Comparison of ENCODE assay signal across 1 cellular context in the genomic region with DNA sequence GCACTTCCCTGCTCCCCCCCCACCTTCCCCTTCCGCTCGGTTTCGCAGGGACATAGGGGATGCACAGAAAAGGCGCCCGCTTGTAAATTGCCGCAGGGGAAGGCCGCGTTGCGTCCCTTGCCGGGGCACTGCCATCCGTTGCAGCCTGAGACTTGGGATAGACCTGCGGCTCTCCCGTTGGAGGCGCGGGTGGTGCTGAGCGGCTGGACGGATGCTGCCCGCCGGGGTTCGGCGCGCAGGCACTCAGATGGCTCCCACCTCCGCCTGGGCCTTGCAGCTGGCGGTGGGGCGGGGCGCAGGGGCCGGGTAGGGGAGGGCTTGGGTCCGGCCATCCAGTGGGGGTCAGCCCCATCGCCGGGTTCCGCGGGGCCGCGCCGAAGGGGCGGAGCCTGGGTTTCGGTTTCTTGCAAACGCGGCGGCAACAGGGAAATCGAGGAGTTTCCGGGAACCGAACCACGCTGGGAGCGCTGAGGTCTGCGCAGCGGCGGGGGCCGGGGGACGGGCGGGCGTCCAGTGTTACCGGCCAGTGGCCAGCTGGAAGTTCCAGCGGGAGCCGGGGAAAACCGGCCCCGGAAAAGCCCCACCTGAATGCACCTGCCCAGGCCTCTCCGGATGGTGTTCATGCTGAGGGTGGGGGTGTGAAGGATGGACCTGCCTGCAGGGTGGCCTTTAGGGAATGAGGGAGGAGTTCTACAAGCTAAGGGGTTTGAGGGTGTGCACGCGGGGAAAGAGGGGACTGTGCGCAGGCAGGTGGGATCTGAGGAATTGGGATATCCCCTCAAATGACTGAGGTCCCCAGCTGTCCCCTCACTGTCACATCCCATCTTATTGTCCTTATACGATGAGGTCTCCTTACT.
A peak's percentile ranks its signal among the peaks of the same experiment; 100 is the strongest.
TF ChIP-seq lines count a peak whose summit lies in the region.

No MANE protein-coding gene starts in this region.

TF ChIP-seq in K562, 482 proteins besides CTCF, POLR2A, EP300 and RAD21 (continues in another document):
- TF ChIP-seq BCL6 (CRISPR knock-in tag; IDR thresholded peaks at IDR 0.05): no peak
- TF ChIP-seq ARID2 (IDR thresholded peaks at IDR 0.05): no peak
- peak; percentile 65; the same call in 1 of the 2 replicates for TF ChIP-seq LCOR (CRISPR knock-in tag; IDR thresholded peaks at IDR 0.05)
- 0 out of 2 replicates have a peak, but pooled peaks have one; percentile 21 for TF ChIP-seq ERF (CRISPR knock-in tag; IDR thresholded peaks at IDR 0.05)
- TF ChIP-seq NCOA2 (IDR thresholded peaks at IDR 0.05; ENCODE audit: partially characterized antibody in 2 of 2): no peak
- peak; percentile 78 for TF ChIP-seq SP1 (CRISPR knock-in tag; IDR thresholded peaks at IDR 0.05)
- TF ChIP-seq, protein P1, sequence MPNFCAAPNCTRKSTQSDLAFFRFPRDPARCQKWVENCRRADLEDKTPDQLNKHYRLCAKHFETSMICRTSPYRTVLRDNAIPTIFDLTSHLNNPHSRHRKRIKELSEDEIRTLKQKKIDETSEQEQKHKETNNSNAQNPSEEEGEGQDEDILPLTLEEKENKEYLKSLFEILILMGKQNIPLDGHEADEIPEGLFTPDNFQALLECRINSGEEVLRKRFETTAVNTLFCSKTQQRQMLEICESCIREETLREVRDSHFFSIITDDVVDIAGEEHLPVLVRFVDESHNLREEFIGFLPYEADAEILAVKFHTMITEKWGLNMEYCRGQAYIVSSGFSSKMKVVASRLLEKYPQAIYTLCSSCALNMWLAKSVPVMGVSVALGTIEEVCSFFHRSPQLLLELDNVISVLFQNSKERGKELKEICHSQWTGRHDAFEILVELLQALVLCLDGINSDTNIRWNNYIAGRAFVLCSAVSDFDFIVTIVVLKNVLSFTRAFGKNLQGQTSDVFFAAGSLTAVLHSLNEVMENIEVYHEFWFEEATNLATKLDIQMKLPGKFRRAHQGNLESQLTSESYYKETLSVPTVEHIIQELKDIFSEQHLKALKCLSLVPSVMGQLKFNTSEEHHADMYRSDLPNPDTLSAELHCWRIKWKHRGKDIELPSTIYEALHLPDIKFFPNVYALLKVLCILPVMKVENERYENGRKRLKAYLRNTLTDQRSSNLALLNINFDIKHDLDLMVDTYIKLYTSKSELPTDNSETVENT (CRISPR knock-in tag; IDR thresholded peaks at IDR 0.05): no peak; the same call in 1 of the 2 replicates
- peak; percentile 10; the same call in 1 of the 2 replicates for TF ChIP-seq RB1 (IDR thresholded peaks at IDR 0.05; ENCODE audit: low read depth)
- 0 out of 4 replicates have a peak, but pooled peaks of 1 of the 2 experiments have one; percentile 79 for TF ChIP-seq MLX (CRISPR knock-in tag; conservative IDR thresholded peaks at IDR 0.05)
- TF ChIP-seq, protein P2, sequence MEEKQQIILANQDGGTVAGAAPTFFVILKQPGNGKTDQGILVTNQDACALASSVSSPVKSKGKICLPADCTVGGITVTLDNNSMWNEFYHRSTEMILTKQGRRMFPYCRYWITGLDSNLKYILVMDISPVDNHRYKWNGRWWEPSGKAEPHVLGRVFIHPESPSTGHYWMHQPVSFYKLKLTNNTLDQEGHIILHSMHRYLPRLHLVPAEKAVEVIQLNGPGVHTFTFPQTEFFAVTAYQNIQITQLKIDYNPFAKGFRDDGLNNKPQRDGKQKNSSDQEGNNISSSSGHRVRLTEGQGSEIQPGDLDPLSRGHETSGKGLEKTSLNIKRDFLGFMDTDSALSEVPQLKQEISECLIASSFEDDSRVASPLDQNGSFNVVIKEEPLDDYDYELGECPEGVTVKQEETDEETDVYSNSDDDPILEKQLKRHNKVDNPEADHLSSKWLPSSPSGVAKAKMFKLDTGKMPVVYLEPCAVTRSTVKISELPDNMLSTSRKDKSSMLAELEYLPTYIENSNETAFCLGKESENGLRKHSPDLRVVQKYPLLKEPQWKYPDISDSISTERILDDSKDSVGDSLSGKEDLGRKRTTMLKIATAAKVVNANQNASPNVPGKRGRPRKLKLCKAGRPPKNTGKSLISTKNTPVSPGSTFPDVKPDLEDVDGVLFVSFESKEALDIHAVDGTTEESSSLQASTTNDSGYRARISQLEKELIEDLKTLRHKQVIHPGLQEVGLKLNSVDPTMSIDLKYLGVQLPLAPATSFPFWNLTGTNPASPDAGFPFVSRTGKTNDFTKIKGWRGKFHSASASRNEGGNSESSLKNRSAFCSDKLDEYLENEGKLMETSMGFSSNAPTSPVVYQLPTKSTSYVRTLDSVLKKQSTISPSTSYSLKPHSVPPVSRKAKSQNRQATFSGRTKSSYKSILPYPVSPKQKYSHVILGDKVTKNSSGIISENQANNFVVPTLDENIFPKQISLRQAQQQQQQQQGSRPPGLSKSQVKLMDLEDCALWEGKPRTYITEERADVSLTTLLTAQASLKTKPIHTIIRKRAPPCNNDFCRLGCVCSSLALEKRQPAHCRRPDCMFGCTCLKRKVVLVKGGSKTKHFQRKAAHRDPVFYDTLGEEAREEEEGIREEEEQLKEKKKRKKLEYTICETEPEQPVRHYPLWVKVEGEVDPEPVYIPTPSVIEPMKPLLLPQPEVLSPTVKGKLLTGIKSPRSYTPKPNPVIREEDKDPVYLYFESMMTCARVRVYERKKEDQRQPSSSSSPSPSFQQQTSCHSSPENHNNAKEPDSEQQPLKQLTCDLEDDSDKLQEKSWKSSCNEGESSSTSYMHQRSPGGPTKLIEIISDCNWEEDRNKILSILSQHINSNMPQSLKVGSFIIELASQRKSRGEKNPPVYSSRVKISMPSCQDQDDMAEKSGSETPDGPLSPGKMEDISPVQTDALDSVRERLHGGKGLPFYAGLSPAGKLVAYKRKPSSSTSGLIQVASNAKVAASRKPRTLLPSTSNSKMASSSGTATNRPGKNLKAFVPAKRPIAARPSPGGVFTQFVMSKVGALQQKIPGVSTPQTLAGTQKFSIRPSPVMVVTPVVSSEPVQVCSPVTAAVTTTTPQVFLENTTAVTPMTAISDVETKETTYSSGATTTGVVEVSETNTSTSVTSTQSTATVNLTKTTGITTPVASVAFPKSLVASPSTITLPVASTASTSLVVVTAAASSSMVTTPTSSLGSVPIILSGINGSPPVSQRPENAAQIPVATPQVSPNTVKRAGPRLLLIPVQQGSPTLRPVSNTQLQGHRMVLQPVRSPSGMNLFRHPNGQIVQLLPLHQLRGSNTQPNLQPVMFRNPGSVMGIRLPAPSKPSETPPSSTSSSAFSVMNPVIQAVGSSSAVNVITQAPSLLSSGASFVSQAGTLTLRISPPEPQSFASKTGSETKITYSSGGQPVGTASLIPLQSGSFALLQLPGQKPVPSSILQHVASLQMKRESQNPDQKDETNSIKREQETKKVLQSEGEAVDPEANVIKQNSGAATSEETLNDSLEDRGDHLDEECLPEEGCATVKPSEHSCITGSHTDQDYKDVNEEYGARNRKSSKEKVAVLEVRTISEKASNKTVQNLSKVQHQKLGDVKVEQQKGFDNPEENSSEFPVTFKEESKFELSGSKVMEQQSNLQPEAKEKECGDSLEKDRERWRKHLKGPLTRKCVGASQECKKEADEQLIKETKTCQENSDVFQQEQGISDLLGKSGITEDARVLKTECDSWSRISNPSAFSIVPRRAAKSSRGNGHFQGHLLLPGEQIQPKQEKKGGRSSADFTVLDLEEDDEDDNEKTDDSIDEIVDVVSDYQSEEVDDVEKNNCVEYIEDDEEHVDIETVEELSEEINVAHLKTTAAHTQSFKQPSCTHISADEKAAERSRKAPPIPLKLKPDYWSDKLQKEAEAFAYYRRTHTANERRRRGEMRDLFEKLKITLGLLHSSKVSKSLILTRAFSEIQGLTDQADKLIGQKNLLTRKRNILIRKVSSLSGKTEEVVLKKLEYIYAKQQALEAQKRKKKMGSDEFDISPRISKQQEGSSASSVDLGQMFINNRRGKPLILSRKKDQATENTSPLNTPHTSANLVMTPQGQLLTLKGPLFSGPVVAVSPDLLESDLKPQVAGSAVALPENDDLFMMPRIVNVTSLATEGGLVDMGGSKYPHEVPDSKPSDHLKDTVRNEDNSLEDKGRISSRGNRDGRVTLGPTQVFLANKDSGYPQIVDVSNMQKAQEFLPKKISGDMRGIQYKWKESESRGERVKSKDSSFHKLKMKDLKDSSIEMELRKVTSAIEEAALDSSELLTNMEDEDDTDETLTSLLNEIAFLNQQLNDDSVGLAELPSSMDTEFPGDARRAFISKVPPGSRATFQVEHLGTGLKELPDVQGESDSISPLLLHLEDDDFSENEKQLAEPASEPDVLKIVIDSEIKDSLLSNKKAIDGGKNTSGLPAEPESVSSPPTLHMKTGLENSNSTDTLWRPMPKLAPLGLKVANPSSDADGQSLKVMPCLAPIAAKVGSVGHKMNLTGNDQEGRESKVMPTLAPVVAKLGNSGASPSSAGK (IDR thresholded peaks at IDR 0.05): peak; percentile 72; the same call in 1 of the 2 replicates
- peak; percentile 77 for TF ChIP-seq HNRNPLL (IDR thresholded peaks at IDR 0.05; ENCODE audit: low read depth, low read length, poor library complexity, severe bottlenecking)
- no peak for TF ChIP-seq HSF4 (CRISPR knock-in tag; IDR thresholded peaks at IDR 0.05; ENCODE audit: borderline replicate concordance)
- TF ChIP-seq ZNF75A (CRISPR knock-in tag; IDR thresholded peaks at IDR 0.05): no peak
- TF ChIP-seq, protein P3, sequence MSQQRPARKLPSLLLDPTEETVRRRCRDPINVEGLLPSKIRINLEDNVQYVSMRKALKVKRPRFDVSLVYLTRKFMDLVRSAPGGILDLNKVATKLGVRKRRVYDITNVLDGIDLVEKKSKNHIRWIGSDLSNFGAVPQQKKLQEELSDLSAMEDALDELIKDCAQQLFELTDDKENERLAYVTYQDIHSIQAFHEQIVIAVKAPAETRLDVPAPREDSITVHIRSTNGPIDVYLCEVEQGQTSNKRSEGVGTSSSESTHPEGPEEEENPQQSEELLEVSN (IDR thresholded peaks at IDR 0.05; ENCODE audit: borderline replicate concordance in 1 of 2, extremely low read depth in 1 of 2, insufficient read depth in 1 of 2, insufficient read length in 1 of 2, low read depth in 1 of 2, low read length in 1 of 2, poor library complexity in 1 of 2, severe bottlenecking in 1 of 2): peak in 1 of 2 experiments; percentile 32
- peak; percentile 47 for TF ChIP-seq HNRNPK (IDR thresholded peaks at IDR 0.05; ENCODE audit: low read depth, low read length, poor library complexity, severe bottlenecking)
- peak; percentile 50 for TF ChIP-seq SAP30 (IDR thresholded peaks at IDR 0.05; ENCODE audit: borderline replicate concordance, insufficient read depth, low read depth, low read length, poor library complexity, severe bottlenecking)
- TF ChIP-seq GABPA (tag; conservative IDR thresholded peaks at IDR 0.05; ENCODE audit: low read depth): peak; percentile 64
- no peak for TF ChIP-seq RBM34 (IDR thresholded peaks at IDR 0.05; ENCODE audit: borderline replicate concordance, insufficient read depth, low read length)
- TF ChIP-seq TAF1 (IDR thresholded peaks at IDR 0.05; ENCODE audit: control insufficient read depth, extremely low read depth, insufficient read depth, low read length, severe bottlenecking): peak; percentile 13
- 0 out of 2 replicates have a peak, but pooled peaks have one; percentile 35 for TF ChIP-seq ZNF431 (CRISPR knock-in tag; IDR thresholded peaks at IDR 0.05)
- peak; percentile 61; the same call in 1 of the 2 replicates for TF ChIP-seq EP400 (IDR thresholded peaks at IDR 0.05)
- peak; percentile 81; the same call in 1 of the 2 replicates for TF ChIP-seq ZBTB7A (IDR thresholded peaks at IDR 0.05; ENCODE audit: borderline replicate concordance, control insufficient read depth, low read depth, low read length)
- TF ChIP-seq KDM5B (IDR thresholded peaks at IDR 0.05; ENCODE audit: insufficient replicate concordance, low read depth, low read length): peak; percentile 12
- no peak for TF ChIP-seq USF1 (CRISPR knock-in tag; IDR thresholded peaks at IDR 0.05)
- peak; percentile 80 for TF ChIP-seq CXXC5 (CRISPR knock-in tag; IDR thresholded peaks at IDR 0.05)
- no peak for TF ChIP-seq MEIS2 (IDR thresholded peaks at IDR 0.05; ENCODE audit: partially characterized antibody)
- no peak for TF ChIP-seq MTA1 (IDR thresholded peaks at IDR 0.05; ENCODE audit: borderline replicate concordance)
- peak; percentile 68 to 83 for TF ChIP-seq MAZ (CRISPR knock-in tag; conservative IDR thresholded peaks at IDR 0.05 in 1 of 2, IDR thresholded peaks at IDR 0.05 in 1 of 2)
- TF ChIP-seq, protein P4, sequence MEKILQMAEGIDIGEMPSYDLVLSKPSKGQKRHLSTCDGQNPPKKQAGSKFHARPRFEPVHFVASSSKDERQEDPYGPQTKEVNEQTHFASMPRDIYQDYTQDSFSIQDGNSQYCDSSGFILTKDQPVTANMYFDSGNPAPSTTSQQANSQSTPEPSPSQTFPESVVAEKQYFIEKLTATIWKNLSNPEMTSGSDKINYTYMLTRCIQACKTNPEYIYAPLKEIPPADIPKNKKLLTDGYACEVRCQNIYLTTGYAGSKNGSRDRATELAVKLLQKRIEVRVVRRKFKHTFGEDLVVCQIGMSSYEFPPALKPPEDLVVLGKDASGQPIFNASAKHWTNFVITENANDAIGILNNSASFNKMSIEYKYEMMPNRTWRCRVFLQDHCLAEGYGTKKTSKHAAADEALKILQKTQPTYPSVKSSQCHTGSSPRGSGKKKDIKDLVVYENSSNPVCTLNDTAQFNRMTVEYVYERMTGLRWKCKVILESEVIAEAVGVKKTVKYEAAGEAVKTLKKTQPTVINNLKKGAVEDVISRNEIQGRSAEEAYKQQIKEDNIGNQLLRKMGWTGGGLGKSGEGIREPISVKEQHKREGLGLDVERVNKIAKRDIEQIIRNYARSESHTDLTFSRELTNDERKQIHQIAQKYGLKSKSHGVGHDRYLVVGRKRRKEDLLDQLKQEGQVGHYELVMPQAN (IDR thresholded peaks at IDR 0.05; ENCODE audit: borderline replicate concordance): 0 out of 2 replicates have a peak, but pooled peaks have one; percentile 28
- TF ChIP-seq, protein P5, sequence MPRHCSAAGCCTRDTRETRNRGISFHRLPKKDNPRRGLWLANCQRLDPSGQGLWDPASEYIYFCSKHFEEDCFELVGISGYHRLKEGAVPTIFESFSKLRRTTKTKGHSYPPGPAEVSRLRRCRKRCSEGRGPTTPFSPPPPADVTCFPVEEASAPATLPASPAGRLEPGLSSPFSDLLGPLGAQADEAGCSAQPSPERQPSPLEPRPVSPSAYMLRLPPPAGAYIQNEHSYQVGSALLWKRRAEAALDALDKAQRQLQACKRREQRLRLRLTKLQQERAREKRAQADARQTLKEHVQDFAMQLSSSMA (CRISPR knock-in tag; IDR thresholded peaks at IDR 0.05): no peak
- TF ChIP-seq ASH1L (IDR thresholded peaks at IDR 0.05; ENCODE audit: borderline replicate concordance, low read depth, partially characterized antibody): no peak
- TF ChIP-seq BMI1 (IDR thresholded peaks at IDR 0.05; ENCODE audit: low read length): no peak
